1 cellular context compared by ENCODE assay signal in the genomic region with DNA sequence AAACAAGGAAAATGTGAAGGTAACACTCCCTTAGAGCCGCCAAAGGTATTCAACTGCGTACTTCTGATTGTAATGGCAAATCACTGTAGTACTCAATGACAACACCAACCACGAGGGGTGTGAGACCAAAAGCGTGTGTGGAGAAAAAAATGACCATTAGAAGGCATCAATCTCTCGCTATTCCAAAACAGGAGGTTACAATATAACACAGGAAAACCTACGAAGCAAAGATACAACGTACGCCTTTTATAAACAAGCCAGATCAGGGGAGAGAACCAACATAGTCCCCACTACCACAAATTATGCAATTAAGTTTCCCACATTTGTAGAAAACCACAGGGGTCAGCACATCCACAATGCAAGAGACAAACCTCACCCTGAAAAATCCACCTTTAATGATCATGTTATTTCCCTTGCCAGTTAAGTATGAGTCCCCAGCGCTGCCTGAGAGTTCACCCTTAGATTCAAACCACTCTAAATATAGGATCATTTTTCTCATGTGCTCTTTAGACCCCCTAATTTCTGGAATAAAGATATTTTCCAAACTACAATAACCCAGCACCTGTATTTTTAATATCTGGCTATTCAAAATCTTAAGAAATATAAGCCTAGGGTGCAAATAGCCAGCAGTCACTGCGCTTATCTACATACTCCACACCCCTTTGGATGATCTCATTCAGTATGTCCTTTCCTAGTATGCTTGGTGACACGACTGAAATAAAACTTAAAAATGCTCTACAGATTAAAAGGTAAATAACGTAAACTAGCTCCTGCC.
TF ChIP-seq lines count a peak whose summit lies in the region.

No MANE protein-coding gene starts in this region.

TF ChIP-seq in HCT116, 20 proteins besides CTCF, POLR2A, EP300 and RAD21 (continued from another document):
- TF ChIP-seq, protein P1, sequence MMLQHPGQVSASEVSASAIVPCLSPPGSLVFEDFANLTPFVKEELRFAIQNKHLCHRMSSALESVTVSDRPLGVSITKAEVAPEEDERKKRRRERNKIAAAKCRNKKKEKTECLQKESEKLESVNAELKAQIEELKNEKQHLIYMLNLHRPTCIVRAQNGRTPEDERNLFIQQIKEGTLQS (IDR thresholded peaks at IDR 0.05): peak; percentile 81; the same call in 1 of the 2 replicates
- TF ChIP-seq, protein P2, sequence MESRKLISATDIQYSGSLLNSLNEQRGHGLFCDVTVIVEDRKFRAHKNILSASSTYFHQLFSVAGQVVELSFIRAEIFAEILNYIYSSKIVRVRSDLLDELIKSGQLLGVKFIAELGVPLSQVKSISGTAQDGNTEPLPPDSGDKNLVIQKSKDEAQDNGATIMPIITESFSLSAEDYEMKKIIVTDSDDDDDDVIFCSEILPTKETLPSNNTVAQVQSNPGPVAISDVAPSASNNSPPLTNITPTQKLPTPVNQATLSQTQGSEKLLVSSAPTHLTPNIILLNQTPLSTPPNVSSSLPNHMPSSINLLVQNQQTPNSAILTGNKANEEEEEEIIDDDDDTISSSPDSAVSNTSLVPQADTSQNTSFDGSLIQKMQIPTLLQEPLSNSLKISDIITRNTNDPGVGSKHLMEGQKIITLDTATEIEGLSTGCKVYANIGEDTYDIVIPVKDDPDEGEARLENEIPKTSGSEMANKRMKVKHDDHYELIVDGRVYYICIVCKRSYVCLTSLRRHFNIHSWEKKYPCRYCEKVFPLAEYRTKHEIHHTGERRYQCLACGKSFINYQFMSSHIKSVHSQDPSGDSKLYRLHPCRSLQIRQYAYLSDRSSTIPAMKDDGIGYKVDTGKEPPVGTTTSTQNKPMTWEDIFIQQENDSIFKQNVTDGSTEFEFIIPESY (IDR thresholded peaks at IDR 0.05; ENCODE audit: extremely low read depth, insufficient replicate concordance, low read length): peak; percentile 97
- TF ChIP-seq ZFX (IDR thresholded peaks at IDR 0.05): no peak
- TF ChIP-seq POLR2AphosphoS5 (IDR thresholded peaks at IDR 0.05; ENCODE audit: low read depth, low read length): peak; percentile 100
- TF ChIP-seq EGR1 (IDR thresholded peaks at IDR 0.05; ENCODE audit: low read depth): peak; percentile 57
- TF ChIP-seq ZNF274 (IDR thresholded peaks at IDR 0.05; ENCODE audit: low read depth, low read length): no peak
- peak; percentile 24; the same call in 1 of the 2 replicates for TF ChIP-seq ELF1 (IDR thresholded peaks at IDR 0.05; ENCODE audit: borderline replicate concordance, low read depth)
- peak; percentile 85 for TF ChIP-seq YY1 (IDR thresholded peaks at IDR 0.05; ENCODE audit: extremely low read depth, insufficient replicate concordance, low read depth, low read length)
- no peak for TF ChIP-seq EZH2phosphoT487 (IDR thresholded peaks at IDR 0.05; ENCODE audit: borderline replicate concordance)
- TF ChIP-seq EZH2 (IDR thresholded peaks at IDR 0.05): no peak
- peak; percentile 100 for TF ChIP-seq SIN3A (IDR thresholded peaks at IDR 0.05; ENCODE audit: low read depth)
- TF ChIP-seq CBX3 (IDR thresholded peaks at IDR 0.05; ENCODE audit: low read depth): peak; percentile 99
- TF ChIP-seq, protein P3, sequence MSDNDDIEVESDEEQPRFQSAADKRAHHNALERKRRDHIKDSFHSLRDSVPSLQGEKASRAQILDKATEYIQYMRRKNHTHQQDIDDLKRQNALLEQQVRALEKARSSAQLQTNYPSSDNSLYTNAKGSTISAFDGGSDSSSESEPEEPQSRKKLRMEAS (IDR thresholded peaks at IDR 0.05): peak; percentile 91
- TF ChIP-seq SRF (IDR thresholded peaks at IDR 0.05; ENCODE audit: low read depth): peak; percentile 85
- TF ChIP-seq JUND (IDR thresholded peaks at IDR 0.05): peak; percentile 99
- TF ChIP-seq SP1 (IDR thresholded peaks at IDR 0.05; ENCODE audit: low read depth): peak; percentile 96
- TF ChIP-seq FOSL1 (IDR thresholded peaks at IDR 0.05; ENCODE audit: low read depth): peak; percentile 71
